In genomic region chr19:7987084-7987768, GRCh38 we compare ENCODE assay signal across 16 cellular contexts. TPM values are rescaled to one million over a fixed set of nuclear protein-coding genes. Genes with fewer than 3 reads are reported as not detected.
DNase-seq lines count a peak whose midpoint lies in the region; ATAC-seq, FAIRE-seq and TF ChIP-seq lines count a peak whose summit lies in the region.
"Had no signal": no experiment of that assay in that cellular context is flagged by ENCODE, and none has a peak within 500 bp of the region (broad histone marks: within the 10 kb centered on the region; RNA-seq: fewer than 3 reads in every experiment).

No MANE protein-coding gene starts in this region.

- peaks cover 47% of the 10 kb centered on the region for H3K79me1 ChIP-seq in mesendoderm (ENCODE audit: low read length)

- H3K27me3 Mint-ChIP-seq in activated naive CD8-positive, alpha-beta T cell treated with anti-CD3 and anti-CD28 coated beads for 36 hours, result no peaks in the 10 kb centered on the region
- H3K27me3 Mint-ChIP-seq in activated naive CD8-positive, alpha-beta T cell treated with anti-CD3 and anti-CD28 coated beads, Interleukin-2, amount 50 U/mL, for 24 hours, result no peaks in the 10 kb centered on the region
- H3K27me3 Mint-ChIP-seq in astrocyte (ENCODE audit: low read depth, unreplicated experiment) (no peaks in the 10 kb centered on the region), type B pancreatic cell (no peaks in the 10 kb centered on the region)
- H3K27me3 Mint-ChIP-seq: activated CD8-positive, alpha-beta memory T cell treated with anti-CD3 and anti-CD28 coated beads, Interleukin-2, amount 10 ng/mL, durations not matched to agents 7 days and 5 days; CD8-positive, alpha-beta memory T cell had no signal

- H3K36me3 Mint-ChIP-seq in activated naive CD8-positive, alpha-beta T cell treated with anti-CD3 and anti-CD28 coated beads for 36 hours, result peaks cover 33% of the 10 kb centered on the region
- peaks cover 35% of the 10 kb centered on the region for H3K36me3 Mint-ChIP-seq in activated naive CD8-positive, alpha-beta T cell treated with anti-CD3 and anti-CD28 coated beads, Interleukin-2, amount 50 U/mL, for 24 hours (ENCODE audit: low read depth)
- peaks cover 19% of the 10 kb centered on the region for H3K36me3 Mint-ChIP-seq in astrocyte (ENCODE audit: low read depth, unreplicated experiment)
- peaks cover 16% of the 10 kb centered on the region for H3K36me3 Mint-ChIP-seq in type B pancreatic cell

- ATAC-seq in activated naive CD8-positive, alpha-beta T cell treated with anti-CD3 and anti-CD28 coated beads, Interleukin-2, amount 50 U/mL, for 24 hours, result no peak
- ATAC-seq in lung (ENCODE audit: insufficient read depth, low FRiP score) (peak; percentile 3), GM21529 (IDR thresholded peaks at IDR 0.05; ENCODE audit: unreplicated experiment) (no peak), HG02642 (IDR thresholded peaks at IDR 0.05; ENCODE audit: poor library complexity, unreplicated experiment) (no peak)
- ATAC-seq: activated CD8-positive, alpha-beta memory T cell treated with anti-CD3 and anti-CD28 coated beads, Interleukin-2, amount 10 ng/mL, durations not matched to agents 7 days and 5 days had no signal

- H3K4me2 ChIP-seq in astrocyte (ENCODE audit: low read length) (peak overlapping the region; percentile 34), mesendoderm (ENCODE audit: low read length) (no peak overlapping the region)

- no peaks in the 10 kb centered on the region for H3K9me3 Mint-ChIP-seq in activated naive CD8-positive, alpha-beta T cell treated with anti-CD3 and anti-CD28 coated beads for 36 hours
- H3K9me3 Mint-ChIP-seq in activated naive CD8-positive, alpha-beta T cell treated with anti-CD3 and anti-CD28 coated beads, Interleukin-2, amount 50 U/mL, for 24 hours, result no peaks in the 10 kb centered on the region
- H3K9me3 Mint-ChIP-seq in astrocyte (ENCODE audit: unreplicated experiment), result no peaks in the 10 kb centered on the region
- no peaks in the 10 kb centered on the region for H3K9me3 Mint-ChIP-seq in type B pancreatic cell
- H3K9me3 Mint-ChIP-seq: CD8-positive, alpha-beta memory T cell had no signal

- no peak overlapping the region for H3K23ac ChIP-seq in mesendoderm (ENCODE audit: low read length)

- no peak overlapping the region for H2BK120ac ChIP-seq in mesendoderm (ENCODE audit: low read depth, low read length)

- no peak for FAIRE-seq in astrocyte (lab: Jason Lieb, UNC)

- peaks cover 94% of the 10 kb centered on the region for H4K20me1 ChIP-seq in astrocyte (ENCODE audit: insufficient read depth, low read length)

- H3K36me3 ChIP-seq in astrocyte (ENCODE audit: insufficient read depth, low read length) (peaks cover 19% of the 10 kb centered on the region), lung (ENCODE audit: control insufficient read depth in 2 of 2, insufficient read depth in 2 of 2, low read length in 2 of 2) (peaks cover 7 to 41% of the 10 kb centered on the region in 2 donors), mesendoderm (ENCODE audit: control insufficient read depth, insufficient read depth, low read length) (peaks cover 20% of the 10 kb centered on the region)

- H3K9ac ChIP-seq in astrocyte (ENCODE audit: low read length), result no peak overlapping the region
- H3K9ac ChIP-seq in mesendoderm (ENCODE audit: low read length), result no peak overlapping the region

- H3K79me2 ChIP-seq in astrocyte (ENCODE audit: insufficient read depth, low read length), result peaks cover 82% of the 10 kb centered on the region
- peaks cover 53% of the 10 kb centered on the region for H3K79me2 ChIP-seq in mesendoderm (ENCODE audit: control insufficient read depth, insufficient read depth, low read length)

- no peak overlapping the region for H4K5ac ChIP-seq in mesendoderm (ENCODE audit: low read length)

- H2BK15ac ChIP-seq in mesendoderm (replicated peaks; ENCODE audit: low read depth), result no peak overlapping the region

- no peak overlapping the region for H3K56ac ChIP-seq in mesendoderm (ENCODE audit: low read length)

- no peak overlapping the region for H4K8ac ChIP-seq in mesendoderm (ENCODE audit: low read depth, low read length)

- no peak overlapping the region for H3K18ac ChIP-seq in mesendoderm (ENCODE audit: low read length)

- peaks cover 7% of the 10 kb centered on the region for H3K4me1 Mint-ChIP-seq in activated naive CD8-positive, alpha-beta T cell treated with anti-CD3 and anti-CD28 coated beads for 36 hours
- no peaks in the 10 kb centered on the region for H3K4me1 Mint-ChIP-seq in activated naive CD8-positive, alpha-beta T cell treated with anti-CD3 and anti-CD28 coated beads, Interleukin-2, amount 50 U/mL, for 24 hours
- H3K4me1 Mint-ChIP-seq in astrocyte (ENCODE audit: low read depth, unreplicated experiment) (peaks cover 37% of the 10 kb centered on the region), type B pancreatic cell (ENCODE audit: unreplicated experiment) (peaks cover 9% of the 10 kb centered on the region)

- peak overlapping the region; percentile 2 for H3K27ac Mint-ChIP-seq in activated naive CD8-positive, alpha-beta T cell treated with anti-CD3 and anti-CD28 coated beads for 36 hours
- H3K27ac Mint-ChIP-seq in activated naive CD8-positive, alpha-beta T cell treated with anti-CD3 and anti-CD28 coated beads, Interleukin-2, amount 50 U/mL, for 24 hours, result no peak overlapping the region
- peak overlapping the region; percentile 84 for H3K27ac Mint-ChIP-seq in astrocyte (ENCODE audit: unreplicated experiment)
- peak overlapping the region; percentile 22 for H3K27ac Mint-ChIP-seq in type B pancreatic cell
- H3K27ac Mint-ChIP-seq: activated CD8-positive, alpha-beta memory T cell treated with anti-CD3 and anti-CD28 coated beads, Interleukin-2, amount 10 ng/mL, durations not matched to agents 7 days and 5 days had no signal

- H2BK5ac ChIP-seq in mesendoderm (ENCODE audit: low read length), result no peak overlapping the region

- no peak for DNase-seq in activated naive CD8-positive, alpha-beta T cell treated with anti-CD3 and anti-CD28 coated beads for 36 hours
- DNase-seq in activated naive CD8-positive, alpha-beta T cell treated with anti-CD3 and anti-CD28 coated beads, Interleukin-2, amount 50 U/mL, for 24 hours, result no peak
- DNase-seq in astrocyte (ENCODE audit: low read depth) (no peak), lung (ENCODE audit: low spot score) (no peak), type B pancreatic cell (ENCODE audit: extremely low spot score, unreplicated experiment) (no peak), mesendoderm (no peak)
- DNase-seq: activated CD8-positive, alpha-beta memory T cell treated with anti-CD3 and anti-CD28 coated beads, Interleukin-2, amount 10 ng/mL, durations not matched to agents 7 days and 5 days; activated gamma-delta T cell treated with Interleukin-2 at 50 U/mL for 16 hours; CD8-positive, alpha-beta memory T cell; NCI-H1048; retina; stimulated activated CD4-positive, alpha-beta T cell treated with anti-CD3 and anti-CD28 coated beads, Interleukin-2, amount 100 ng/mL, for 24 hours; T-helper 2 cell had no signal

- no peak overlapping the region for H2AFZ ChIP-seq in astrocyte (ENCODE audit: low read depth, low read length)

- 72 to 90% methylated on average over 19 of the region's 19 CpGs for WGBS in lung, 2 donors
- no CpG with 5 or more reads among the region's 19 CpGs for WGBS in mesendoderm (ENCODE audit: extremely low coverage, insufficient coverage, low lambda C conversion rate)

- H3K4me3 ChIP-seq in astrocyte (ENCODE audit: insufficient read depth, low read depth, low read length), result no peak overlapping the region
- H3K4me3 ChIP-seq in lung, result no peak overlapping the region
- no peak overlapping the region for H3K4me3 ChIP-seq in mesendoderm (ENCODE audit: low read length)
- H3K4me3 ChIP-seq: HAP-1 had no signal

- no peak overlapping the region for H3K4ac ChIP-seq in mesendoderm (ENCODE audit: low read depth, low read length)

- H3K4me3 Mint-ChIP-seq in activated naive CD8-positive, alpha-beta T cell treated with anti-CD3 and anti-CD28 coated beads for 36 hours, result no peak overlapping the region
- no peak overlapping the region for H3K4me3 Mint-ChIP-seq in activated naive CD8-positive, alpha-beta T cell treated with anti-CD3 and anti-CD28 coated beads, Interleukin-2, amount 50 U/mL, for 24 hours
- H3K4me3 Mint-ChIP-seq in astrocyte (ENCODE audit: unreplicated experiment), result no peak overlapping the region
- no peak overlapping the region for H3K4me3 Mint-ChIP-seq in type B pancreatic cell
- H3K4me3 Mint-ChIP-seq: activated CD8-positive, alpha-beta memory T cell treated with anti-CD3 and anti-CD28 coated beads, Interleukin-2, amount 10 ng/mL, durations not matched to agents 7 days and 5 days had no signal

- TF ChIP-seq CTCF in astrocyte (IDR thresholded peaks at IDR 0.05; ENCODE audit: insufficient read depth, low read depth, low read length), result no peak
- no peak for TF ChIP-seq CTCF in lung (IDR thresholded peaks at IDR 0.05; ENCODE audit: control extremely low read depth, extremely low read depth)
- no peak for TF ChIP-seq CTCF in type B pancreatic cell (conservative IDR thresholded peaks at IDR 0.05)

- H2AK5ac ChIP-seq in mesendoderm (ENCODE audit: low read length), result no peak overlapping the region

- H3K27me3 ChIP-seq in astrocyte (ENCODE audit: insufficient read depth, low read length), result no peaks in the 10 kb centered on the region
- no peaks in the 10 kb centered on the region for H3K27me3 ChIP-seq in lung (ENCODE audit: control insufficient read depth, insufficient read depth)
- no peaks in the 10 kb centered on the region for H3K27me3 ChIP-seq in mesendoderm (ENCODE audit: insufficient read depth, low read length, poor library complexity)

- H3K27ac ChIP-seq in astrocyte (ENCODE audit: low read depth, low read length), result peak overlapping the region; percentile 36
- H3K27ac ChIP-seq in lung (ENCODE audit: low read depth in 1 of 2, low read length in 1 of 2), result peak overlapping the region in 1 of 2 donors; percentile 74
- no peak overlapping the region for H3K27ac ChIP-seq in mesendoderm (ENCODE audit: low read depth, low read length)

- H3K4me1 ChIP-seq in astrocyte (ENCODE audit: insufficient read depth, low read length) (peaks cover 31% of the 10 kb centered on the region), lung (ENCODE audit: control insufficient read depth in 2 of 2, insufficient read depth in 2 of 2, low read length in 2 of 2) (peaks cover 0 to 22% of the 10 kb centered on the region in 2 donors), mesendoderm (ENCODE audit: control insufficient read depth, low read depth, low read length) (peaks cover 4% of the 10 kb centered on the region)

- H3K9me3 ChIP-seq in astrocyte (ENCODE audit: insufficient read depth, low read depth, low read length) (no peaks in the 10 kb centered on the region), lung (ENCODE audit: control insufficient read depth in 2 of 2, insufficient read depth in 1 of 2, low read length in 1 of 2) (no peaks in the 10 kb centered on the region)
- H3K9me3 ChIP-seq: HAP-1 had no signal

RNA-seq across cellular contexts. Expression of gene ELAVL1, which starts 18.2 kb away (rescaled TPM):
- total RNA-seq in activated naive CD8-positive, alpha-beta T cell treated with anti-CD3 and anti-CD28 coated beads for 36 hours, result 100 to 1,000 TPM; 169 to 172 TPM
- total RNA-seq in astrocyte (107 TPM in 2 replicates), lung (10 to 100 TPM; 61.0 to 72.8 TPM), type B pancreatic cell (ENCODE audit: low replicate concordance) (92.1 and 124 TPM in 2 replicates)
- polyA plus RNA-seq in lung, result 10 to 100 TPM; 15.0 to 33.0 TPM
- polyA plus RNA-seq in mesendoderm (2013, experiment 1 of 2), result 74.8 TPM
- 77.1 TPM for polyA plus RNA-seq in mesendoderm (2013, experiment 2 of 2)

RNA-seq across cellular contexts. Expression of gene TIMM44, which starts 43.8 kb away (rescaled TPM):
- 100 to 1,000 TPM; 125 to 136 TPM for total RNA-seq in activated naive CD8-positive, alpha-beta T cell treated with anti-CD3 and anti-CD28 coated beads for 36 hours
- total RNA-seq in astrocyte, result 60.5 and 71.1 TPM in 2 replicates
- 10 to 100 TPM; 38.4 to 65.9 TPM for total RNA-seq in lung
- polyA plus RNA-seq in lung, result 10 to 100 TPM; 40.1 to 75.8 TPM
- 73.7 and 80.4 TPM in 2 replicates for total RNA-seq in type B pancreatic cell (ENCODE audit: low replicate concordance)
- polyA plus RNA-seq in mesendoderm (2013, experiment 1 of 2), result 97.4 TPM
- polyA plus RNA-seq in mesendoderm (2013, experiment 2 of 2), result 102 TPM
